Comparison of ENCODE assay signal across 6 cellular contexts in the genomic region with DNA sequence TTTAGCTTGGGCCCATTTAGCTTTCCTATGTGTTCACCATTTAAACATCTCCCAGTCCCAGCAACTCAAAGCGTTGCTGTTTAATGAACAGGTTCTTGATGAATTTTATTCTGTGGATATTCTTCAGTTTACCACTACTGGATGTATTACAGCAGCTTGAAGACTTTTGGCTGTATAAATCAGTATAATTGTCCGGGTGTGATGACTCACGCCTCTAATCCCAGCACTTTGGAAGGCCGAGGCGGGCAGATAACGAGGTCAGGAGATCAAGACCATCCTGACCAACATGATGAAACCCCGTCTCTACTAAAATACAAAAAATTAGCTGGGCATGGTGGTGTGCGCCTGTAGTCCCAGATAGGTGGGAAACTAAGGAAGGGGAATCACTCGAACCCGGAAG.
DNase-seq lines count a peak whose midpoint lies in the region; ATAC-seq, FAIRE-seq and TF ChIP-seq lines count a peak whose summit lies in the region.
"Not testable (repeated sequence)": the region's sequence is repeated elsewhere in the genome, so short reads cannot be mapped to it uniquely, and the experiment has no call there.

No MANE protein-coding gene starts in this region.

- POLR2A ChIA-PET in K562 (lab: Yijun Ruan, JAX): not testable (repeated sequence)

- H3K9me1 ChIP-seq in K562 (ENCODE audit: control insufficient read depth, insufficient read depth, low read length): not testable (repeated sequence)

- not testable (repeated sequence) for H3K27me3 Mint-ChIP-seq in HFFc6 (ENCODE audit: insufficient read depth)

- H4K20me1 ChIP-seq in OCI-LY1 (ENCODE audit: insufficient read depth, low read length); K562 (replicated peaks; ENCODE audit: control insufficient read depth, insufficient read depth, low read length): not testable (repeated sequence)

- not testable (repeated sequence) for H3K27me3 ChIP-seq in ACC112 (ENCODE audit: insufficient read depth, low read length); OCI-LY1 (ENCODE audit: insufficient read depth, low read length); K562 (ENCODE audit: control insufficient read depth in 2 of 2, insufficient read depth in 2 of 2, low read length in 2 of 2)

- not testable (repeated sequence) for TF ChIP-seq EP300 in K562 (IDR thresholded peaks at IDR 0.05; ENCODE audit: low read length)

- WGBS in K562 (ENCODE audit: insufficient coverage, low coverage, missing lambda C conversion rate): 2% methylated on average over 10 of the region's 10 CpGs

- not testable (repeated sequence) for H3K9ac ChIP-seq in OCI-LY1 (ENCODE audit: low read length); K562 (ENCODE audit: insufficient read depth in 1 of 2, low read depth in 2 of 2, low read length in 2 of 2); kidney (ENCODE audit: low read length in 2 of 2)

- H3K9me3 Mint-ChIP-seq in HFFc6: peaks cover 19% of the 10 kb centered on the region

- H3K4me2 ChIP-seq in OCI-LY1 (ENCODE audit: low read length): peak overlapping the region; percentile 73
- not testable (repeated sequence) for H3K4me2 ChIP-seq in K562 (ENCODE audit: insufficient read depth, low read length)

- not testable (repeated sequence) for ATAC-seq in K562

- BruUV-seq in K562 (replicated peaks; lab: Mats Ljungman, UMichigan): not testable (repeated sequence)

- not testable (repeated sequence) for TF ChIP-seq RAD21 in K562 (CRISPR knock-in tag; conservative IDR thresholded peaks at IDR 0.05 in 1 of 2, IDR thresholded peaks at IDR 0.05 in 1 of 2)

- FAIRE-seq in K562 (lab: Jason Lieb, UNC); kidney (lab: Jason Lieb, UNC): not testable (repeated sequence)

- H3K9me3 ChIP-seq in OCI-LY1 (ENCODE audit: low read length); K562 (replicated peaks; ENCODE audit: control insufficient read depth, insufficient read depth, low read depth, low read length); kidney (ENCODE audit: control insufficient read depth in 1 of 2, low read length in 2 of 2): not testable (repeated sequence)

- not testable (repeated sequence) for H3K4me1 ChIP-seq in ACC112 (ENCODE audit: control insufficient read depth, insufficient read depth, low read length, unreplicated experiment); K562 (replicated peaks in 1 of 2; ENCODE audit: control insufficient read depth in 2 of 2, insufficient read depth in 2 of 2, low read length in 2 of 2); kidney (ENCODE audit: control insufficient read depth in 1 of 2, insufficient read depth in 1 of 2, low read depth in 1 of 2, low read length in 2 of 2)
- peaks cover 12% of the 10 kb centered on the region for H3K4me1 ChIP-seq in OCI-LY1 (ENCODE audit: insufficient read depth, low read length, severe bottlenecking)

- not testable (repeated sequence) for H3F3A ChIP-seq in OCI-LY1 (ENCODE audit: insufficient read depth, low read length)

- not testable (repeated sequence) for H3K79me2 ChIP-seq in ACC112 (ENCODE audit: control insufficient read depth, insufficient read depth, low read length, unreplicated experiment); OCI-LY1 (ENCODE audit: insufficient read depth, low read length); K562 (ENCODE audit: control insufficient read depth, insufficient read depth, low read length)

- in situ Hi-C loops in K562 (cut with MboI): not testable (repeated sequence)

- not testable (repeated sequence) for H3K4me1 Mint-ChIP-seq in HFFc6 (ENCODE audit: low read depth)

- TF ChIP-seq POLR2A in K562 (conservative IDR thresholded peaks at IDR 0.05): not testable (repeated sequence)

- not testable (repeated sequence) for H3K27ac Mint-ChIP-seq in HFFc6

- not testable (repeated sequence) for H3K36me3 ChIP-seq in ACC112 (ENCODE audit: insufficient read depth, low read length); OCI-LY1 (ENCODE audit: insufficient read depth, low read length); K562 (ENCODE audit: control insufficient read depth, insufficient read depth, low read length); kidney (ENCODE audit: control insufficient read depth in 1 of 2, insufficient read depth in 2 of 2, low read length in 2 of 2)

- intact Hi-C loops in K562 (cut with micrococcal nuclease); kidney (cut with DNase I): not testable (repeated sequence)

- H3K4me3 ChIP-seq in ACC112 (ENCODE audit: low read depth, low read length) (peak overlapping the region; percentile 53; the same call in 1 of the 2 replicates), OCI-LY1 (ENCODE audit: low read depth, low read length, poor library complexity, severe bottlenecking) (peak overlapping the region; percentile 49)
- not testable (repeated sequence) for H3K4me3 ChIP-seq in K562; kidney (ENCODE audit: low read length in 2 of 2)

- not testable (repeated sequence) for H3K36me3 Mint-ChIP-seq in HFFc6 (ENCODE audit: low read depth)

- not testable (repeated sequence) for TF ChIP-seq CTCF in HFFc6 (IDR thresholded peaks at IDR 0.05); OCI-LY1 (IDR thresholded peaks at IDR 0.05; ENCODE audit: low read length); K562 (IDR thresholded peaks at IDR 0.05 in 2 of 3, conservative IDR thresholded peaks at IDR 0.05 in 1 of 3; ENCODE audit: insufficient read depth in 2 of 3, low read depth in 1 of 3, low read length in 3 of 3); kidney (IDR thresholded peaks at IDR 0.05; ENCODE audit: borderline replicate concordance, extremely low read depth, insufficient read depth)

- CTCF ChIA-PET in K562 (lab: Yijun Ruan, JAX; ENCODE audit: low intra/inter-chr PET ratio): not testable (repeated sequence)

- H3K4me3 Mint-ChIP-seq in HFFc6: peak overlapping the region; percentile 21; the same call in 1 of the 2 replicates

- not testable (repeated sequence) for DNase-seq in HFFc6; K562 (ENCODE audit: extremely low read depth in 1 of 4, low spot score in 3 of 4)
- peak; percentile 58 for DNase-seq in M059J (ENCODE audit: low read depth)
- DNase-seq in kidney: peak; percentile 3

- H3K9me2 ChIP-seq in OCI-LY1 (ENCODE audit: low read depth, low read length): not testable (repeated sequence)

- H3K27ac ChIP-seq in ACC112 (ENCODE audit: low read depth, low read length); OCI-LY1 (ENCODE audit: low read depth, low read length, poor library complexity, severe bottlenecking); K562 (ENCODE audit: extremely low read depth, low read depth, low read length); kidney (ENCODE audit: low read depth in 2 of 2, low read length in 2 of 2): not testable (repeated sequence)

- H2AFZ ChIP-seq in ACC112 (ENCODE audit: low read length, unreplicated experiment) (peak overlapping the region; percentile 92), OCI-LY1 (ENCODE audit: low read length) (peak overlapping the region; percentile 95; the same call in 1 of the 2 replicates)
- not testable (repeated sequence) for H2AFZ ChIP-seq in K562 (ENCODE audit: low read depth, low read length)

TF ChIP-seq in K562, 482 proteins besides CTCF, POLR2A, EP300 and RAD21:
- TF ChIP-seq FOSL1 (tag; conservative IDR thresholded peaks at IDR 0.05) (peak; percentile 34; the same call in 1 of the 2 replicates), RCOR1 (IDR thresholded peaks at IDR 0.05; ENCODE audit: borderline replicate concordance in 1 of 2, low read depth in 2 of 2, low read length in 2 of 2) (0 out of 4 replicates have a peak, but pooled peaks of 1 of the 2 experiments have one; percentile 13), KDM1A (IDR thresholded peaks at IDR 0.05) (peak; percentile 84), CBFA2T3 (IDR thresholded peaks at IDR 0.05) (peak; percentile 11; the same call in 1 of the 2 replicates), HDAC1 (IDR thresholded peaks at IDR 0.05) (0 out of 4 replicates have a peak, but pooled peaks of 1 of the 2 experiments have one; percentile 29), ARID1B (IDR thresholded peaks at IDR 0.05) (peak; percentile 27), JUND (IDR thresholded peaks at IDR 0.05; ENCODE audit: borderline replicate concordance, low read depth, low read length) (peak; percentile 38; the same call in 1 of the 2 replicates)
- TF ChIP-seq, protein P1, sequence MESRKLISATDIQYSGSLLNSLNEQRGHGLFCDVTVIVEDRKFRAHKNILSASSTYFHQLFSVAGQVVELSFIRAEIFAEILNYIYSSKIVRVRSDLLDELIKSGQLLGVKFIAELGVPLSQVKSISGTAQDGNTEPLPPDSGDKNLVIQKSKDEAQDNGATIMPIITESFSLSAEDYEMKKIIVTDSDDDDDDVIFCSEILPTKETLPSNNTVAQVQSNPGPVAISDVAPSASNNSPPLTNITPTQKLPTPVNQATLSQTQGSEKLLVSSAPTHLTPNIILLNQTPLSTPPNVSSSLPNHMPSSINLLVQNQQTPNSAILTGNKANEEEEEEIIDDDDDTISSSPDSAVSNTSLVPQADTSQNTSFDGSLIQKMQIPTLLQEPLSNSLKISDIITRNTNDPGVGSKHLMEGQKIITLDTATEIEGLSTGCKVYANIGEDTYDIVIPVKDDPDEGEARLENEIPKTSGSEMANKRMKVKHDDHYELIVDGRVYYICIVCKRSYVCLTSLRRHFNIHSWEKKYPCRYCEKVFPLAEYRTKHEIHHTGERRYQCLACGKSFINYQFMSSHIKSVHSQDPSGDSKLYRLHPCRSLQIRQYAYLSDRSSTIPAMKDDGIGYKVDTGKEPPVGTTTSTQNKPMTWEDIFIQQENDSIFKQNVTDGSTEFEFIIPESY (CRISPR knock-in tag; IDR thresholded peaks at IDR 0.05): peak; percentile 69; the same call in 1 of the 2 replicates
- TF ChIP-seq JUND (tag; IDR thresholded peaks at IDR 0.05; ENCODE audit: borderline replicate concordance, low read depth, low read length): not testable (repeated sequence)
- TF ChIP-seq, protein P2, sequence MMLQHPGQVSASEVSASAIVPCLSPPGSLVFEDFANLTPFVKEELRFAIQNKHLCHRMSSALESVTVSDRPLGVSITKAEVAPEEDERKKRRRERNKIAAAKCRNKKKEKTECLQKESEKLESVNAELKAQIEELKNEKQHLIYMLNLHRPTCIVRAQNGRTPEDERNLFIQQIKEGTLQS (IDR thresholded peaks at IDR 0.05): peak; percentile 57
- TF ChIP-seq, protein P2 (CRISPR knock-in tag; conservative IDR thresholded peaks at IDR 0.05): not testable (repeated sequence)
